Comparison of ENCODE assay signal across 20 cellular contexts in the genomic region with DNA sequence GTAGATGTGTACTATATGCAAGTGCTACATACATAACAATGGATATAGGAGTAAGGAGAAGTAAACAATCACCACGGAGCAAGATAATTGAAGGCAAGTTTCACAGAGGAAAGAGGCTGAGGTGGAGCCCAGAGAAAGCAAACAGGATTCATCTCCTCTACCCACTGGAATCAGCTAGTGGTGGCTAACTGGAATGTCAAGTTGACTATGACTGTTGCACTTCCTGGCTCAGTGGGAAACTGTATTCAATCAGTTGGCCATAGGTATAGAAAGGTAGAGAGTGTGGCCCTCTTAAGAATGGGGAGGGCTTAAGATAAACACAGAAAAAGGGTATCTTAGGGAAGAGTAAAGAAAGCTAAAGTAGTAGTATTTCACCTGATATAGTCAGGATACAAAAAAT.
"Had no signal": no experiment of that assay in that cellular context is flagged by ENCODE, and none has a peak within 500 bp of the region (broad histone marks: within the 10 kb centered on the region; RNA-seq: fewer than 3 reads in every experiment).

No MANE protein-coding gene starts in this region.

- H3K27ac ChIP-seq: epithelial cell of prostate, esophagus muscularis mucosa, gastrocnemius medialis, pancreas, prostate gland, right lobe of liver, suprapubic skin, thyroid gland, uterus had no signal

- H3K4me3 Mint-ChIP-seq: naive thymus-derived CD8-positive, alpha-beta T cell; stimulated activated effector memory CD8-positive, alpha-beta T cell treated with anti-CD3 and anti-CD28 coated beads, Interleukin-12 subunit alpha, Interleukin-12 subunit beta, amount 100 ng/mL, for 72 hours; type B pancreatic cell had no signal

- ATAC-seq: gastrocnemius medialis; mucosa of descending colon; naive thymus-derived CD8-positive, alpha-beta T cell; pancreas; right lobe of liver; stimulated activated effector memory CD8-positive, alpha-beta T cell treated with anti-CD3 and anti-CD28 coated beads, Interleukin-12 subunit alpha, Interleukin-12 subunit beta, amount 100 ng/mL, for 72 hours; stimulated activated naive CD8-positive, alpha-beta T cell treated with anti-CD3 and anti-CD28 coated beads, Interleukin-15, Interleukin-2, amounts not matched to agents 100 U/mL and 50 U/mL, for 24 hours had no signal

- H3K9me3 ChIP-seq: pancreas, prostate gland, suprapubic skin, thyroid gland, uterus had no signal

- H3K36me3 ChIP-seq: uterus had no signal

- FAIRE-seq: endometrium, pancreas had no signal

- H3K4me3 ChIP-seq: esophagus muscularis mucosa, gastrocnemius medialis, mucosa of descending colon, pancreas, prostate gland, right lobe of liver, suprapubic skin, thyroid gland, uterus had no signal

- H3K27me3 ChIP-seq: esophagus muscularis mucosa, gastrocnemius medialis, pancreas, right lobe of liver, suprapubic skin, thyroid gland, uterus had no signal

- DNase-seq: effector memory CD4-positive, alpha-beta T cell; gastrocnemius medialis; kidney glomerular epithelial cell; mucosa of descending colon; naive thymus-derived CD8-positive, alpha-beta T cell; occipital lobe; pancreas; right lobe of liver; stimulated activated CD4-positive, alpha-beta T cell treated with anti-CD3 and anti-CD28 coated beads, Interleukin-4, amount 100 ng/mL, for 1 hour; stimulated activated CD8-positive, alpha-beta memory T cell treated with anti-CD3 and anti-CD28 coated beads, Interleukin-4, amount 100 ng/mL, for 48 hours; stimulated activated naive CD8-positive, alpha-beta T cell treated with anti-CD3 and anti-CD28 coated beads, Interleukin-15, Interleukin-2, amounts not matched to agents 100 U/mL and 50 U/mL, for 24 hours; thyroid gland; uterus had no signal

- H3K27ac Mint-ChIP-seq: naive thymus-derived CD8-positive, alpha-beta T cell; stimulated activated effector memory CD8-positive, alpha-beta T cell treated with anti-CD3 and anti-CD28 coated beads, Interleukin-12 subunit alpha, Interleukin-12 subunit beta, amount 100 ng/mL, for 72 hours; type B pancreatic cell had no signal

- H3K4me1 ChIP-seq: esophagus muscularis mucosa, gastrocnemius medialis, pancreas, prostate gland, right lobe of liver, suprapubic skin, thyroid gland, uterus had no signal

- H3K27me3 Mint-ChIP-seq: naive thymus-derived CD8-positive, alpha-beta T cell; type B pancreatic cell had no signal
